Comparison of ENCODE assay signal across 24 cellular contexts in the genomic region with DNA sequence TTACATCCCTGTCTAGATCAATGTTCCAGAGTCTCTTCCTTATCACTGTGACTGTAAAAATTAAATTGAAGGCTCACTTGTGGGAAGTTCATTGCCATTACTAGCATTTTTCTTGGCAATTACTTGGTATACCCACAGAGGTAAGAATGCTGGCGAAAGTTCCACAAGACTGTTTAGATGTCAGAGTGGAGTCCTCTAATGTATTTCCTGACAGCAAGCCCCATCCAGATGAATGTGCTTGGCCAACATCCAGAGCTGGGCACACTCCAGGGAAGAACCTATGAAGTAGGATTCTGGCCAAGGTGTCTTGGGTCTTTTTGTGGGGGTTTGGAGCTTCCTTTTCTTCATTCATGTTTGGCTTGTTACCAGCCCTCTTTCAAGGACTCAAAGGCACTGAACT.
"Had no signal": no experiment of that assay in that cellular context is flagged by ENCODE, and none has a peak within 500 bp of the region (broad histone marks: within the 10 kb centered on the region; RNA-seq: fewer than 3 reads in every experiment).

No MANE protein-coding gene starts in this region.

- H3K27me3 Mint-ChIP-seq: activated T-cell treated with anti-CD3 and anti-CD28 coated beads, Interleukin-2, amount 50 U/mL, for 24 hours; brain had no signal

- DNase-seq: activated CD4-positive, alpha-beta T cell treated with anti-CD3 and anti-CD28 coated beads, Interleukin-2, amount 10 ng/mL, durations not matched to agents 24 days and 14 days; activated CD4-positive, alpha-beta T cell treated with anti-CD3 and anti-CD28 coated beads, Interleukin-2, amount 50 U/mL, for 4 hours; activated CD8-positive, alpha-beta T cell treated with anti-CD3 and anti-CD28 coated beads for 36 hours; activated gamma-delta T cell; activated naive CD4-positive, alpha-beta T cell treated with Interleukin-2 at 50 U/mL for 16 hours; activated naive CD8-positive, alpha-beta T cell treated with anti-CD3 and anti-CD28 coated beads, Interleukin-2, amount 10 ng/mL, durations not matched to agents 7 days and 5 days; activated T-cell treated with anti-CD3 and anti-CD28 coated beads, Interleukin-2, amount 50 U/mL, for 24 hours; amygdala; caudate nucleus; NCI-H1092; NCI-H146; NCI-H187; NCI-H2029 treated with DMSO at 0.1 percent for 48 hours; NCI-H2107; NCI-H2171; NCI-H524; PC-9; SIG-M5; T1000 had no signal

- H3K36me3 ChIP-seq: ascending aorta had no signal

- H3K4me3 ChIP-seq: ascending aorta, PC-9 had no signal

- H3K4me1 ChIP-seq: ascending aorta had no signal

- H3K36me3 Mint-ChIP-seq: activated naive CD4-positive, alpha-beta T cell treated with anti-CD3 and anti-CD28 coated beads, Interleukin-2, amount 50 U/mL, for 24 hours; activated naive CD8-positive, alpha-beta T cell treated with anti-CD3 and anti-CD28 coated beads, Interleukin-2, amount 10 ng/mL, durations not matched to agents 7 days and 5 days; brain had no signal

- H3K27ac ChIP-seq: ascending aorta, PC-9, RWPE1 had no signal

- H3K4me3 Mint-ChIP-seq: activated CD4-positive, alpha-beta T cell treated with anti-CD3 and anti-CD28 coated beads, Interleukin-2, amount 10 ng/mL, durations not matched to agents 24 days and 14 days; activated CD8-positive, alpha-beta T cell treated with anti-CD3 and anti-CD28 coated beads for 36 hours; activated naive CD4-positive, alpha-beta T cell treated with anti-CD3 and anti-CD28 coated beads, Interleukin-2, amount 50 U/mL, for 24 hours; activated naive CD8-positive, alpha-beta T cell treated with anti-CD3 and anti-CD28 coated beads, Interleukin-2, amount 10 ng/mL, durations not matched to agents 7 days and 5 days; activated T-cell treated with anti-CD3 and anti-CD28 coated beads, Interleukin-2, amount 50 U/mL, for 24 hours; brain had no signal

- H3K9me3 ChIP-seq: ascending aorta had no signal

- H3K27me3 ChIP-seq: ascending aorta had no signal

- H3K27ac Mint-ChIP-seq: activated CD4-positive, alpha-beta T cell treated with anti-CD3 and anti-CD28 coated beads, Interleukin-2, amount 10 ng/mL, durations not matched to agents 24 days and 14 days; activated CD8-positive, alpha-beta T cell treated with anti-CD3 and anti-CD28 coated beads for 36 hours; activated naive CD4-positive, alpha-beta T cell treated with anti-CD3 and anti-CD28 coated beads, Interleukin-2, amount 50 U/mL, for 24 hours; activated naive CD8-positive, alpha-beta T cell treated with anti-CD3 and anti-CD28 coated beads, Interleukin-2, amount 10 ng/mL, durations not matched to agents 7 days and 5 days; activated T-cell treated with anti-CD3 and anti-CD28 coated beads, Interleukin-2, amount 50 U/mL, for 24 hours; activated T-helper 2 cell treated with anti-CD3 and anti-CD28 coated beads, Interferon-gamma antibody, Interleukin-2, Interleukin-4, amounts not matched to agents 10 μg/mL and 5 μg/mL and 100 μg/mL, durations not matched to agents 14 hours and 24 hours and 36 hours; brain had no signal

- H3K9me3 Mint-ChIP-seq: activated CD4-positive, alpha-beta T cell treated with anti-CD3 and anti-CD28 coated beads, Interleukin-2, amount 10 ng/mL, durations not matched to agents 24 days and 14 days; activated CD8-positive, alpha-beta T cell treated with anti-CD3 and anti-CD28 coated beads for 36 hours; activated naive CD4-positive, alpha-beta T cell treated with anti-CD3 and anti-CD28 coated beads, Interleukin-2, amount 50 U/mL, for 24 hours; activated naive CD8-positive, alpha-beta T cell treated with anti-CD3 and anti-CD28 coated beads, Interleukin-2, amount 10 ng/mL, durations not matched to agents 7 days and 5 days; activated T-cell treated with anti-CD3 and anti-CD28 coated beads, Interleukin-2, amount 50 U/mL, for 24 hours; activated T-helper 2 cell treated with anti-CD3 and anti-CD28 coated beads, Interferon-gamma antibody, Interleukin-2, Interleukin-4, amounts not matched to agents 10 μg/mL and 5 μg/mL and 100 μg/mL, durations not matched to agents 14 hours and 24 hours and 36 hours had no signal

- H3K4me1 Mint-ChIP-seq: activated CD4-positive, alpha-beta T cell treated with anti-CD3 and anti-CD28 coated beads, Interleukin-2, amount 10 ng/mL, durations not matched to agents 24 days and 14 days; activated naive CD4-positive, alpha-beta T cell treated with anti-CD3 and anti-CD28 coated beads, Interleukin-2, amount 50 U/mL, for 24 hours; activated naive CD8-positive, alpha-beta T cell treated with anti-CD3 and anti-CD28 coated beads, Interleukin-2, amount 10 ng/mL, durations not matched to agents 7 days and 5 days; brain had no signal
